ENCODE assay signal across 17 cellular contexts in genomic region chr7:26743205-26743604, GRCh38.
DNase-seq lines count a peak whose midpoint lies in the region; ATAC-seq, FAIRE-seq and TF ChIP-seq lines count a peak whose summit lies in the region.
"Had no signal": no experiment of that assay in that cellular context is flagged by ENCODE, and none has a peak within 500 bp of the region (broad histone marks: within the 10 kb centered on the region; RNA-seq: fewer than 3 reads in every experiment).

No MANE protein-coding gene starts in this region.

- TF ChIP-seq EP300 in HepG2 (IDR thresholded peaks at IDR 0.05; ENCODE audit: low read depth in 2 of 2, low read length in 2 of 2) (no peak), HepG2 (CRISPR knock-in tag; IDR thresholded peaks at IDR 0.05; ENCODE audit: borderline replicate concordance) (no peak)

- H3K9ac ChIP-seq in HepG2 (ENCODE audit: insufficient read depth, low read depth, low read length), result no peak overlapping the region

- H3K27ac ChIP-seq in HepG2 (ENCODE audit: extremely low read length, insufficient read depth, low read length) (no peak overlapping the region), right lobe of liver (no peak overlapping the region)
- H3K27ac ChIP-seq: HL-60 had no signal

- ATAC-seq in HepG2, result no peak
- ATAC-seq in right lobe of liver, result no peak
- no peak for ATAC-seq in Right ventricle myocardium inferior
- ATAC-seq: GM12878 had no signal

- TF ChIP-seq RAD21 in HepG2 (CRISPR knock-in tag; IDR thresholded peaks at IDR 0.05), result no peak

- H3K27me3 ChIP-seq in HepG2 (ENCODE audit: control insufficient read depth in 1 of 2, insufficient read depth in 2 of 2, low read length in 2 of 2) (no peaks in the 10 kb centered on the region), right lobe of liver (no peaks in the 10 kb centered on the region), kidney epithelial cell (ENCODE audit: control insufficient read depth, insufficient read depth, low read length) (no peaks in the 10 kb centered on the region)

- H3K4me3 ChIP-seq in HepG2 (replicated peaks in 1 of 3; ENCODE audit: insufficient read depth in 1 of 3, low read depth in 2 of 3, low read length in 3 of 3) (no peak overlapping the region), right lobe of liver (no peak overlapping the region), kidney epithelial cell (ENCODE audit: low read depth, low read length) (no peak overlapping the region)
- H3K4me3 ChIP-seq: GM12878 had no signal

- no peak overlapping the region for H3K4me2 ChIP-seq in HepG2 (ENCODE audit: low read depth, low read length)

- TF ChIP-seq POLR2A in HepG2 (IDR thresholded peaks at IDR 0.05; ENCODE audit: insufficient read depth in 1 of 2, low read depth in 2 of 2, low read length in 2 of 2) (no peak), right lobe of liver (IDR thresholded peaks at IDR 0.05) (no peak)

- WGBS in HepG2 (ENCODE audit: low lambda C conversion rate), result 78% methylated on average over 2 of the region's 2 CpGs
- WGBS in right lobe of liver (ENCODE audit: insufficient coverage, low coverage, low lambda C conversion rate, missing lambda C conversion rate), result 28% methylated on average over 2 of the region's 2 CpGs

- POLR2A ChIA-PET in HepG2 (lab: Yijun Ruan, JAX), result no interaction called here

- no peak for TF ChIP-seq CTCF in HepG2 (CRISPR knock-in tag; IDR thresholded peaks at IDR 0.05)
- no peak for TF ChIP-seq CTCF in right lobe of liver (IDR thresholded peaks at IDR 0.05)
- no peak for TF ChIP-seq CTCF in kidney epithelial cell (IDR thresholded peaks at IDR 0.05; ENCODE audit: insufficient read depth, low read length, poor library complexity, severe bottlenecking)
- no peak for TF ChIP-seq CTCF in D721Med (IDR thresholded peaks at IDR 0.05; ENCODE audit: insufficient read depth, missing control alignments)

- H3K79me2 ChIP-seq in HepG2 (ENCODE audit: insufficient read depth, low read length), result no peaks in the 10 kb centered on the region

- DNase-seq in HepG2 (ENCODE audit: low spot score) (no peak), right lobe of liver (no peak), RCC 7860 (ENCODE audit: low spot score) (peak; percentile 29), kidney epithelial cell (ENCODE audit: low read depth) (peak; percentile 1), D721Med (ENCODE audit: insufficient read length, low spot score) (no peak), Right ventricle myocardium inferior (ENCODE audit: missing footprints) (no peak), activated gamma-delta T cell treated with Interleukin-2 at 50 U/mL for 16 hours (no peak)
- DNase-seq: 8988T; C1 segment of cervical spinal cord; CD4-positive, alpha-beta T cell; DMS153; GOT3; H9; KG1 had no signal

- CTCF ChIA-PET in HepG2 (lab: Yijun Ruan, JAX; ENCODE audit: low intra/inter-chr PET ratio, low total read pairs), result no interaction called here

- intact Hi-C loops in HepG2 (cut with micrococcal nuclease; ENCODE audit: unreplicated experiment) (no loop called here), right lobe of liver (cut with DNase I) (no loop called here), Right ventricle myocardium inferior (cut with DNase I) (no loop called here)

- H2AFZ ChIP-seq in HepG2 (ENCODE audit: low read length), result no peak overlapping the region

- FAIRE-seq in HepG2 (lab: Jason Lieb, UNC) (no peak), RCC 7860 (lab: Jason Lieb, UNC) (peak; percentile 93), D721Med (lab: Jason Lieb, UNC) (no peak)
- FAIRE-seq: GM12878, GM18507 had no signal

- H3K9me3 ChIP-seq in HepG2 (ENCODE audit: low read length) (no peaks in the 10 kb centered on the region), right lobe of liver (no peaks in the 10 kb centered on the region)

- H3K4me1 ChIP-seq in HepG2 (ENCODE audit: insufficient read depth, low read length), result no peaks in the 10 kb centered on the region
- H3K4me1 ChIP-seq in right lobe of liver, result no peaks in the 10 kb centered on the region

- no peaks in the 10 kb centered on the region for H3K36me3 ChIP-seq in HepG2 (replicated peaks in 1 of 2; ENCODE audit: control insufficient read depth in 1 of 2, insufficient read depth in 2 of 2, low read length in 2 of 2)
- H3K36me3 ChIP-seq in right lobe of liver, result no peaks in the 10 kb centered on the region
- H3K36me3 ChIP-seq in kidney epithelial cell (ENCODE audit: control insufficient read depth, insufficient read depth, low read length), result no peaks in the 10 kb centered on the region

- H4K20me1 ChIP-seq in HepG2 (ENCODE audit: insufficient read depth, low read length), result no peaks in the 10 kb centered on the region

- in situ Hi-C loops in HepG2 (cut with HindIII; ENCODE audit: extremely low pct_ligation_motif_present, low pct_unique_long_range_greater_than_20kb), result no loop called here

- BruUV-seq in HepG2 (replicated peaks; lab: Mats Ljungman, UMichigan), result no TSS peak

TF ChIP-seq in HepG2, 621 proteins besides CTCF, POLR2A, EP300 and RAD21:
- TF ChIP-seq GMEB2 (CRISPR knock-in tag; IDR thresholded peaks at IDR 0.05; ENCODE audit: low read depth), result no peak
- no peak for TF ChIP-seq KDM6A (CRISPR knock-in tag; IDR thresholded peaks at IDR 0.05; ENCODE audit: low read depth)
- TF ChIP-seq MAFK (conservative IDR thresholded peaks at IDR 0.05 in 1 of 2, IDR thresholded peaks at IDR 0.05 in 1 of 2; ENCODE audit: low read length in 2 of 2), result peak; percentile 39 to 44; a peak in 3 of 4 replicates
- TF ChIP-seq ATF4 (CRISPR knock-in tag; IDR thresholded peaks at IDR 0.05), result no peak
- TF ChIP-seq POLR2G (IDR thresholded peaks at IDR 0.05; ENCODE audit: low read depth, low read length), result no peak

Comparison
In these comparisons a context has a peak if more than half of its experiments do, and no peak if none do; other contexts are left out.
1. DNase-seq: peak in RCC 7860 (single experiment) and kidney epithelial cell (single experiment); none in HepG2 (single experiment), right lobe of liver (0 of 3), D721Med (single experiment), Right ventricle myocardium inferior (single experiment) and activated gamma-delta T cell treated with Interleukin-2 at 50 U/mL for 16 hours (single experiment).